In genomic region chr13:29948246-29948645, GRCh38 we compare ENCODE assay signal across 31 cellular contexts.
DNase-seq lines count a peak whose midpoint lies in the region; ATAC-seq, FAIRE-seq and TF ChIP-seq lines count a peak whose summit lies in the region.
"Had no signal": no experiment of that assay in that cellular context is flagged by ENCODE, and none has a peak within 500 bp of the region (broad histone marks: within the 10 kb centered on the region; RNA-seq: fewer than 3 reads in every experiment).

No MANE protein-coding gene starts in this region.

- H3K4me1 ChIP-seq in astrocyte (ENCODE audit: insufficient read depth, low read length) (no peaks in the 10 kb centered on the region), left lung (no peaks in the 10 kb centered on the region)
- H3K4me1 ChIP-seq: A549, gastrocnemius medialis, SJCRH30 had no signal

- no peak for TF ChIP-seq CTCF in astrocyte (IDR thresholded peaks at IDR 0.05; ENCODE audit: insufficient read depth, low read depth, low read length)
- no peak for TF ChIP-seq CTCF in left lung (IDR thresholded peaks at IDR 0.05)

- no peaks in the 10 kb centered on the region for H3K79me2 ChIP-seq in astrocyte (ENCODE audit: insufficient read depth, low read length)

- ATAC-seq in GM21526 (IDR thresholded peaks at IDR 0.05; ENCODE audit: low FRiP score, unreplicated experiment) (no peak), left lung (no peak), GM19452 (IDR thresholded peaks at IDR 0.05; ENCODE audit: unreplicated experiment) (no peak)
- ATAC-seq in stimulated activated naive CD8-positive, alpha-beta T cell treated with anti-CD3 and anti-CD28 coated beads, Interleukin-15, Interleukin-2, amounts not matched to agents 100 U/mL and 50 U/mL, for 24 hours = no peak
- ATAC-seq: A549; effector memory CD8-positive, alpha-beta T cell; gastrocnemius medialis; stimulated activated naive CD8-positive, alpha-beta T cell treated with anti-CD3 and anti-CD28 coated beads, Interleukin-15, amount 100 ng/mL, for 72 hours had no signal

- H4K20me1 ChIP-seq in astrocyte (ENCODE audit: insufficient read depth, low read length) = no peaks in the 10 kb centered on the region
- H4K20me1 ChIP-seq: BLaER1 had no signal

- DNase-seq in AG08395 (ENCODE audit: low spot score) (peak; percentile 40), GM04504 (ENCODE audit: low read depth) (peak; percentile 26), astrocyte (ENCODE audit: low read depth) (peak; percentile 26), myocyte (ENCODE audit: low read depth) (peak; percentile 67), left lung (no peak)
- DNase-seq in stimulated activated naive CD8-positive, alpha-beta T cell treated with anti-CD3 and anti-CD28 coated beads, Interleukin-15, Interleukin-2, amounts not matched to agents 100 U/mL and 50 U/mL, for 24 hours = no peak
- DNase-seq: activated B cell treated with CpG ODN at 0.5 μM for 24 hours; activated CD4-positive, alpha-beta T cell treated with anti-CD3 and anti-CD28 coated beads, Interleukin-2, amount 50 U/mL, for 1 hour; activated naive CD4-positive, alpha-beta T cell treated with anti-CD3 and anti-CD28 coated beads, Interleukin-2, amount 10 ng/mL, durations not matched to agents 7 days and 5 days; DND-41; effector memory CD8-positive, alpha-beta T cell; gastrocnemius medialis; hippocampal formation; immature natural killer cell; MM.1S; NCI-H1417; NCI-H2081; NCI-H345; NCI-H774; stimulated activated naive CD8-positive, alpha-beta T cell treated with anti-CD3 and anti-CD28 coated beads, Interleukin-15, amount 100 ng/mL, for 72 hours had no signal

- no peaks in the 10 kb centered on the region for H3K9me3 ChIP-seq in astrocyte (ENCODE audit: insufficient read depth, low read depth, low read length)
- H3K9me3 ChIP-seq in left lung = no peaks in the 10 kb centered on the region
- H3K9me3 ChIP-seq: A549, BLaER1, gastrocnemius medialis, HAP-1, SJCRH30 had no signal

- H3K36me3 ChIP-seq in astrocyte (ENCODE audit: insufficient read depth, low read length) = no peaks in the 10 kb centered on the region
- H3K36me3 ChIP-seq in left lung = no peaks in the 10 kb centered on the region
- H3K36me3 ChIP-seq: BLaER1, gastrocnemius medialis, HAP-1, SJCRH30 had no signal

- no peak overlapping the region for H3K9ac ChIP-seq in astrocyte (ENCODE audit: low read length)
- H3K9ac ChIP-seq: BLaER1 had no signal

- H3K9me3 Mint-ChIP-seq in astrocyte (ENCODE audit: unreplicated experiment) = peaks cover 2% of the 10 kb centered on the region
- H3K9me3 Mint-ChIP-seq: activated B cell treated with CpG ODN at 0.5 μM for 24 hours; activated naive CD4-positive, alpha-beta T cell treated with anti-CD3 and anti-CD28 coated beads, Interleukin-2, amount 10 ng/mL, durations not matched to agents 7 days and 5 days; activated T-helper 1 cell treated with anti-CD3 and anti-CD28 coated beads, Interleukin-12 subunit alpha, Interleukin-12 subunit beta, Interleukin-2, Interleukin-4 antibody, amounts not matched to agents 30 ng/mL and 10 ng/mL and 1 ng/mL, durations not matched to agents 14 hours and 24 hours and 36 hours; effector memory CD8-positive, alpha-beta T cell; immature natural killer cell; memory B cell; stimulated activated naive CD8-positive, alpha-beta T cell treated with anti-CD3 and anti-CD28 coated beads, Interleukin-15, amount 100 ng/mL, for 72 hours had no signal

- H3K4me3 Mint-ChIP-seq in astrocyte (ENCODE audit: unreplicated experiment) = no peak overlapping the region
- H3K4me3 Mint-ChIP-seq: activated B cell treated with CpG ODN at 0.5 μM for 24 hours; activated naive CD4-positive, alpha-beta T cell treated with anti-CD3 and anti-CD28 coated beads, Interleukin-2, amount 10 ng/mL, durations not matched to agents 7 days and 5 days; activated T-helper 1 cell treated with anti-CD3 and anti-CD28 coated beads, Interleukin-12 subunit alpha, Interleukin-12 subunit beta, Interleukin-2, Interleukin-4 antibody, amounts not matched to agents 30 ng/mL and 10 ng/mL and 1 ng/mL, durations not matched to agents 14 hours and 24 hours and 36 hours; effector memory CD8-positive, alpha-beta T cell; immature natural killer cell; memory B cell; stimulated activated naive CD8-positive, alpha-beta T cell treated with anti-CD3 and anti-CD28 coated beads, Interleukin-15, amount 100 ng/mL, for 72 hours had no signal

- H3K4me3 ChIP-seq in astrocyte (ENCODE audit: insufficient read depth, low read depth, low read length) (no peak overlapping the region), left lung (no peak overlapping the region)
- H3K4me3 ChIP-seq: A549, BLaER1, gastrocnemius medialis, HAP-1, SJCRH30, skin epidermis had no signal

- H3K27ac Mint-ChIP-seq in astrocyte (ENCODE audit: unreplicated experiment) = peak overlapping the region; percentile 41
- H3K27ac Mint-ChIP-seq: activated B cell treated with CpG ODN at 0.5 μM for 24 hours; activated naive CD4-positive, alpha-beta T cell treated with anti-CD3 and anti-CD28 coated beads, Interleukin-2, amount 10 ng/mL, durations not matched to agents 7 days and 5 days; activated T-helper 1 cell treated with anti-CD3 and anti-CD28 coated beads, Interleukin-12 subunit alpha, Interleukin-12 subunit beta, Interleukin-2, Interleukin-4 antibody, amounts not matched to agents 30 ng/mL and 10 ng/mL and 1 ng/mL, durations not matched to agents 14 hours and 24 hours and 36 hours; immature natural killer cell; memory B cell; stimulated activated naive CD8-positive, alpha-beta T cell treated with anti-CD3 and anti-CD28 coated beads, Interleukin-15, amount 100 ng/mL, for 72 hours had no signal

- intact Hi-C loops in left lung (cut with DNase I) = no loop called here

- H3K27ac ChIP-seq in astrocyte (ENCODE audit: low read depth, low read length) (no peak overlapping the region), left lung (no peak overlapping the region)
- H3K27ac ChIP-seq: A549, BLaER1, gastrocnemius medialis, SJCRH30, skin epidermis had no signal

- no peak overlapping the region for H2AFZ ChIP-seq in astrocyte (ENCODE audit: low read depth, low read length)

- peaks cover 7% of the 10 kb centered on the region for H3K4me1 Mint-ChIP-seq in astrocyte (ENCODE audit: low read depth, unreplicated experiment)
- H3K4me1 Mint-ChIP-seq: activated B cell treated with CpG ODN at 0.5 μM for 24 hours, immature natural killer cell had no signal

- H3K4me2 ChIP-seq in astrocyte (ENCODE audit: low read length) = peak overlapping the region; percentile 50
- H3K4me2 ChIP-seq: A549 had no signal

- peaks cover 22% of the 10 kb centered on the region for H3K27me3 Mint-ChIP-seq in astrocyte (ENCODE audit: low read depth, unreplicated experiment)
- H3K27me3 Mint-ChIP-seq: activated B cell treated with CpG ODN at 0.5 μM for 24 hours; stimulated activated naive CD8-positive, alpha-beta T cell treated with anti-CD3 and anti-CD28 coated beads, Interleukin-15, amount 100 ng/mL, for 72 hours had no signal

- no peaks in the 10 kb centered on the region for H3K36me3 Mint-ChIP-seq in astrocyte (ENCODE audit: low read depth, unreplicated experiment)
- H3K36me3 Mint-ChIP-seq: immature natural killer cell, memory B cell had no signal

- H3K27me3 ChIP-seq in astrocyte (ENCODE audit: insufficient read depth, low read length) (no peaks in the 10 kb centered on the region), left lung (peaks cover 0 to 6% of the 10 kb centered on the region in 2 donors)
- H3K27me3 ChIP-seq: BLaER1, SJCRH30 had no signal

- FAIRE-seq in astrocyte (lab: Jason Lieb, UNC) = no peak
- FAIRE-seq: A549, colon, GM12892 had no signal

Comparison
In these comparisons a context has a peak if more than half of its experiments do, and no peak if none do; other contexts are left out.
1. DNase-seq: peak in AG08395 (single experiment), GM04504 (single experiment), astrocyte (single experiment) and myocyte (single experiment); none in left lung (0 of 2) and stimulated activated naive CD8-positive, alpha-beta T cell treated with anti-CD3 and anti-CD28 coated beads, Interleukin-15, Interleukin-2, amounts not matched to agents 100 U/mL and 50 U/mL, for 24 hours (single experiment).